ENCODE assay signal across 1 cellular context in the genomic region with DNA sequence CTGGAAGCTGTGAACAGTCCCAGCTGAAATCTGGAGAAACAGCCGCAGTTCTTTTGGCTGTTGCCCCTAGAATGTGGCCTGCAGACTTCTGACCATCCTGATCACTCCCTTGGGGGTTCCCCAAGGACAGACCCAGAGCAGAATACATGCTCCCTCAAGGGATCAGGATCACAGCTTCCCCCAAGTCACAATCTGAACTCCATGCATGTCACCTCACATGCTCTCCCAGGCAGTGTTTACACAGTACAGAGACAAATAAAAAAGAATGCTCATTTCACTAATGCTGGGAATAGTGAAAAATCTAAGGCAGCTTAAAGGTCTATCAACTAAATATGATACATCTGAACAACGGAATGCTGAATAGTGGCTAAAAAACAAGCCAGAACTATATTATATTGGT.
TF ChIP-seq lines count a peak whose summit lies in the region.

No MANE protein-coding gene starts in this region.

TF ChIP-seq in HepG2, 621 proteins besides CTCF, POLR2A, EP300 and RAD21 (continued from another document and continues in another):
- TF ChIP-seq ZNF788 (CRISPR knock-in tag; IDR thresholded peaks at IDR 0.05; ENCODE audit: borderline replicate concordance) (no peak), HMG20B (CRISPR knock-in tag; conservative IDR thresholded peaks at IDR 0.05) (no peak), CCDC6 (CRISPR knock-in tag; IDR thresholded peaks at IDR 0.05) (no peak), RCOR2 (CRISPR knock-in tag; IDR thresholded peaks at IDR 0.05) (no peak), GATAD2A (CRISPR knock-in tag; IDR thresholded peaks at IDR 0.05) (peak; percentile 33; the same call in 1 of the 2 replicates), ZNF644 (CRISPR knock-in tag; IDR thresholded peaks at IDR 0.05; ENCODE audit: low read depth) (no peak), ZNF564 (CRISPR knock-in tag; IDR thresholded peaks at IDR 0.05) (no peak), ZFYVE20 (CRISPR knock-in tag; IDR thresholded peaks at IDR 0.05; ENCODE audit: borderline replicate concordance, low read depth) (no peak), MIER2 (CRISPR knock-in tag; IDR thresholded peaks at IDR 0.05) (no peak), TARDBP (CRISPR knock-in tag; IDR thresholded peaks at IDR 0.05) (peak; percentile 34; the same call in 1 of the 2 replicates), ZFY (CRISPR knock-in tag; IDR thresholded peaks at IDR 0.05) (peak; percentile 26; the same call in 1 of the 2 replicates), ZNF292 (CRISPR knock-in tag; IDR thresholded peaks at IDR 0.05; ENCODE audit: borderline replicate concordance, low read depth) (0 out of 2 replicates have a peak, but pooled peaks have one; percentile 15), ZNF230 (CRISPR knock-in tag; IDR thresholded peaks at IDR 0.05) (no peak), ZFP90 (CRISPR knock-in tag; IDR thresholded peaks at IDR 0.05; ENCODE audit: borderline replicate concordance) (no peak), TP53 (CRISPR knock-in tag; conservative IDR thresholded peaks at IDR 0.05) (no peak), SP4 (CRISPR knock-in tag; IDR thresholded peaks at IDR 0.05) (no peak), PAF1 (CRISPR knock-in tag; IDR thresholded peaks at IDR 0.05) (no peak), ZNF256 (CRISPR knock-in tag; conservative IDR thresholded peaks at IDR 0.05) (no peak), ZNF766 (CRISPR knock-in tag; IDR thresholded peaks at IDR 0.05; ENCODE audit: borderline replicate concordance) (no peak), ZNF552 (CRISPR knock-in tag; IDR thresholded peaks at IDR 0.05; ENCODE audit: borderline replicate concordance) (no peak), KAT2B (IDR thresholded peaks at IDR 0.05; ENCODE audit: borderline replicate concordance, low read depth, low read length) (no peak), HOXA9 (CRISPR knock-in tag; IDR thresholded peaks at IDR 0.05; ENCODE audit: borderline replicate concordance) (no peak), ZBTB3 (CRISPR knock-in tag; IDR thresholded peaks at IDR 0.05; ENCODE audit: borderline replicate concordance, low read depth) (no peak), ONECUT2 (CRISPR knock-in tag; IDR thresholded peaks at IDR 0.05) (no peak), SRSF1 (optimal IDR thresholded peaks at IDR 0.05; ENCODE audit: low read depth, low read length) (no peak), NFRKB (IDR thresholded peaks at IDR 0.05) (no peak), SIN3A (IDR thresholded peaks at IDR 0.05; ENCODE audit: borderline replicate concordance, low read depth, low read length) (no peak), MYC (CRISPR knock-in tag; IDR thresholded peaks at IDR 0.05; ENCODE audit: borderline replicate concordance) (no peak), NFATC3 (CRISPR knock-in tag; IDR thresholded peaks at IDR 0.05) (no peak), PHF21A (CRISPR knock-in tag; IDR thresholded peaks at IDR 0.05) (peak; percentile 26; the same call in 1 of the 2 replicates), FOXA1 (IDR thresholded peaks at IDR 0.05) (no peak), FOXA1 (CRISPR knock-in tag; IDR thresholded peaks at IDR 0.05) (peak; percentile 84), NFYC (CRISPR knock-in tag; IDR thresholded peaks at IDR 0.05) (no peak), TCF7L2 (IDR thresholded peaks at IDR 0.05; ENCODE audit: low read depth, low read length) (no peak), GATAD1 (CRISPR knock-in tag; IDR thresholded peaks at IDR 0.05) (0 out of 2 replicates have a peak, but pooled peaks have one; percentile 44), RXRB (CRISPR knock-in tag; IDR thresholded peaks at IDR 0.05; ENCODE audit: borderline replicate concordance) (peak; percentile 89), ZNF121 (CRISPR knock-in tag; IDR thresholded peaks at IDR 0.05) (no peak), SAP130 (CRISPR knock-in tag; IDR thresholded peaks at IDR 0.05; ENCODE audit: low read depth) (peak; percentile 55), ZNF543 (CRISPR knock-in tag; IDR thresholded peaks at IDR 0.05) (no peak), NPAS2 (CRISPR knock-in tag; IDR thresholded peaks at IDR 0.05; ENCODE audit: borderline replicate concordance) (no peak)
- TF ChIP-seq, protein P1, sequence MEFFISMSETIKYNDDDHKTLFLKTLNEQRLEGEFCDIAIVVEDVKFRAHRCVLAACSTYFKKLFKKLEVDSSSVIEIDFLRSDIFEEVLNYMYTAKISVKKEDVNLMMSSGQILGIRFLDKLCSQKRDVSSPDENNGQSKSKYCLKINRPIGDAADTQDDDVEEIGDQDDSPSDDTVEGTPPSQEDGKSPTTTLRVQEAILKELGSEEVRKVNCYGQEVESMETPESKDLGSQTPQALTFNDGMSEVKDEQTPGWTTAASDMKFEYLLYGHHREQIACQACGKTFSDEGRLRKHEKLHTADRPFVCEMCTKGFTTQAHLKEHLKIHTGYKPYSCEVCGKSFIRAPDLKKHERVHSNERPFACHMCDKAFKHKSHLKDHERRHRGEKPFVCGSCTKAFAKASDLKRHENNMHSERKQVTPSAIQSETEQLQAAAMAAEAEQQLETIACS (CRISPR knock-in tag; IDR thresholded peaks at IDR 0.05): no peak
- TF ChIP-seq, protein P2, sequence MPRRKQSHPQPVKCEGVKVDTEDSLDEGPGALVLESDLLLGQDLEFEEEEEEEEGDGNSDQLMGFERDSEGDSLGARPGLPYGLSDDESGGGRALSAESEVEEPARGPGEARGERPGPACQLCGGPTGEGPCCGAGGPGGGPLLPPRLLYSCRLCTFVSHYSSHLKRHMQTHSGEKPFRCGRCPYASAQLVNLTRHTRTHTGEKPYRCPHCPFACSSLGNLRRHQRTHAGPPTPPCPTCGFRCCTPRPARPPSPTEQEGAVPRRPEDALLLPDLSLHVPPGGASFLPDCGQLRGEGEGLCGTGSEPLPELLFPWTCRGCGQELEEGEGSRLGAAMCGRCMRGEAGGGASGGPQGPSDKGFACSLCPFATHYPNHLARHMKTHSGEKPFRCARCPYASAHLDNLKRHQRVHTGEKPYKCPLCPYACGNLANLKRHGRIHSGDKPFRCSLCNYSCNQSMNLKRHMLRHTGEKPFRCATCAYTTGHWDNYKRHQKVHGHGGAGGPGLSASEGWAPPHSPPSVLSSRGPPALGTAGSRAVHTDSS (CRISPR knock-in tag; conservative IDR thresholded peaks at IDR 0.05): no peak
- TF ChIP-seq, protein P3, sequence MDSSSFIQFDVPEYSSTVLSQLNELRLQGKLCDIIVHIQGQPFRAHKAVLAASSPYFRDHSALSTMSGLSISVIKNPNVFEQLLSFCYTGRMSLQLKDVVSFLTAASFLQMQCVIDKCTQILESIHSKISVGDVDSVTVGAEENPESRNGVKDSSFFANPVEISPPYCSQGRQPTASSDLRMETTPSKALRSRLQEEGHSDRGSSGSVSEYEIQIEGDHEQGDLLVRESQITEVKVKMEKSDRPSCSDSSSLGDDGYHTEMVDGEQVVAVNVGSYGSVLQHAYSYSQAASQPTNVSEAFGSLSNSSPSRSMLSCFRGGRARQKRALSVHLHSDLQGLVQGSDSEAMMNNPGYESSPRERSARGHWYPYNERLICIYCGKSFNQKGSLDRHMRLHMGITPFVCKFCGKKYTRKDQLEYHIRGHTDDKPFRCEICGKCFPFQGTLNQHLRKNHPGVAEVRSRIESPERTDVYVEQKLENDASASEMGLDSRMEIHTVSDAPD (CRISPR knock-in tag; IDR thresholded peaks at IDR 0.05): no peak
- TF ChIP-seq, protein P4, sequence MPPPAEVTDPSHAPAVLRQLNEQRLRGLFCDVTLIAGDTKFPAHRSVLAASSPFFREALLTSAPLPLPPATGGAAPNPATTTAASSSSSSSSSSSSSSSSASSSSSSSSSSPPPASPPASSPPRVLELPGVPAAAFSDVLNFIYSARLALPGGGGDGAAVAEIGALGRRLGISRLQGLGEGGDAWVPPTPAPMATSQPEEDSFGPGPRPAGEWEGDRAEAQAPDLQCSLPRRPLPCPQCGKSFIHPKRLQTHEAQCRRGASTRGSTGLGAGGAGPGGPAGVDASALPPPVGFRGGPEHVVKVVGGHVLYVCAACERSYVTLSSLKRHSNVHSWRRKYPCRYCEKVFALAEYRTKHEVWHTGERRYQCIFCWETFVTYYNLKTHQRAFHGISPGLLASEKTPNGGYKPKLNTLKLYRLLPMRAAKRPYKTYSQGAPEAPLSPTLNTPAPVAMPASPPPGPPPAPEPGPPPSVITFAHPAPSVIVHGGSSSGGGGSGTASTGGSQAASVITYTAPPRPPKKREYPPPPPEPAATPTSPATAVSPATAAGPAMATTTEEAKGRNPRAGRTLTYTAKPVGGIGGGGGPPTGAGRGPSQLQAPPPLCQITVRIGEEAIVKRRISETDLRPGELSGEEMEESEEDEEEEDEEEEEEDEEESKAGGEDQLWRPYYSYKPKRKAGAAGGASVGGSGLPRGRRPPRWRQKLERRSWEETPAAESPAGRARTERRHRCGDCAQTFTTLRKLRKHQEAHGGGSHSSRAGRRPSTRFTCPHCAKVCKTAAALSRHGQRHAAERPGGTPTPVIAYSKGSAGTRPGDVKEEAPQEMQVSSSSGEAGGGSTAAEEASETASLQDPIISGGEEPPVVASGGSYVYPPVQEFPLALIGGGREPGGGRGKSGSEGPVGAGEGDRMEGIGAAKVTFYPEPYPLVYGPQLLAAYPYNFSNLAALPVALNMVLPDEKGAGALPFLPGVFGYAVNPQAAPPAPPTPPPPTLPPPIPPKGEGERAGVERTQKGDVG (CRISPR knock-in tag; IDR thresholded peaks at IDR 0.05; ENCODE audit: borderline replicate concordance): no peak
- TF ChIP-seq, protein P5, sequence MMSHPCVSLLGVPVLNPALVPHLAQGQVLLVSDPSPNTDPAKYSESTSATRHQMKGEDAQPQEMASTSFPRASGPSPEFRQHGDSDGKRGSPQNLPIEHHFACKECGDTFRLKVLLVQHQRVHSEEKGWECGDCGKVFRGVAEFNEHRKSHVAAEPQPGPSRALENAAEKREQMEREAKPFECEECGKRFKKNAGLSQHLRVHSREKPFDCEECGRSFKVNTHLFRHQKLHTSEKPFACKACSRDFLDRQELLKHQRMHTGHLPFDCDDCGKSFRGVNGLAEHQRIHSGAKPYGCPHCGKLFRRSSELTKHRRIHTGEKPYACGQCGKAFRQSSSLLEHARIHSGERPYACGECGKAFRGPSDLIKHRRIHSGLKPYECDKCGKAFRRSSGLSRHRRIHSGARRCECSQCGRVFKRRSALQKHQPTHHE (CRISPR knock-in tag; IDR thresholded peaks at IDR 0.05; ENCODE audit: borderline replicate concordance): no peak
- TF ChIP-seq, protein P6, sequence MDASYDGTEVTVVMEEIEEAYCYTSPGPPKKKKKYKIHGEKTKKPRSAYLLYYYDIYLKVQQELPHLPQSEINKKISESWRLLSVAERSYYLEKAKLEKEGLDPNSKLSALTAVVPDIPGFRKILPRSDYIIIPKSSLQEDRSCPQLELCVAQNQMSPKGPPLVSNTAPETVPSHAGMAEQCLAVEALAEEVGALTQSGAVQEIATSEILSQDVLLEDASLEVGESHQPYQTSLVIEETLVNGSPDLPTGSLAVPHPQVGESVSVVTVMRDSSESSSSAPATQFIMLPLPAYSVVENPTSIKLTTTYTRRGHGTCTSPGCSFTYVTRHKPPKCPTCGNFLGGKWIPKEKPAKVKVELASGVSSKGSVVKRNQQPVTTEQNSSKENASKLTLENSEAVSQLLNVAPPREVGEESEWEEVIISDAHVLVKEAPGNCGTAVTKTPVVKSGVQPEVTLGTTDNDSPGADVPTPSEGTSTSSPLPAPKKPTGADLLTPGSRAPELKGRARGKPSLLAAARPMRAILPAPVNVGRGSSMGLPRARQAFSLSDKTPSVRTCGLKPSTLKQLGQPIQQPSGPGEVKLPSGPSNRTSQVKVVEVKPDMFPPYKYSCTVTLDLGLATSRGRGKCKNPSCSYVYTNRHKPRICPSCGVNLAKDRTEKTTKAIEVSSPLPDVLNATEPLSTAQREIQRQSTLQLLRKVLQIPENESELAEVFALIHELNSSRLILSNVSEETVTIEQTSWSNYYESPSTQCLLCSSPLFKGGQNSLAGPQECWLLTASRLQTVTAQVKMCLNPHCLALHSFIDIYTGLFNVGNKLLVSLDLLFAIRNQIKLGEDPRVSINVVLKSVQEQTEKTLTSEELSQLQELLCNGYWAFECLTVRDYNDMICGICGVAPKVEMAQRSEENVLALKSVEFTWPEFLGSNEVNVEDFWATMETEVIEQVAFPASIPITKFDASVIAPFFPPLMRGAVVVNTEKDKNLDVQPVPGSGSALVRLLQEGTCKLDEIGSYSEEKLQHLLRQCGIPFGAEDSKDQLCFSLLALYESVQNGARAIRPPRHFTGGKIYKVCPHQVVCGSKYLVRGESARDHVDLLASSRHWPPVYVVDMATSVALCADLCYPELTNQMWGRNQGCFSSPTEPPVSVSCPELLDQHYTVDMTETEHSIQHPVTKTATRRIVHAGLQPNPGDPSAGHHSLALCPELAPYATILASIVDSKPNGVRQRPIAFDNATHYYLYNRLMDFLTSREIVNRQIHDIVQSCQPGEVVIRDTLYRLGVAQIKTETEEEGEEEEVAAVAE (CRISPR knock-in tag; IDR thresholded peaks at IDR 0.05; ENCODE audit: borderline replicate concordance): 0 out of 2 replicates have a peak, but pooled peaks have one; percentile 20
- TF ChIP-seq, protein P7, sequence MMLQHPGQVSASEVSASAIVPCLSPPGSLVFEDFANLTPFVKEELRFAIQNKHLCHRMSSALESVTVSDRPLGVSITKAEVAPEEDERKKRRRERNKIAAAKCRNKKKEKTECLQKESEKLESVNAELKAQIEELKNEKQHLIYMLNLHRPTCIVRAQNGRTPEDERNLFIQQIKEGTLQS (CRISPR knock-in tag; IDR thresholded peaks at IDR 0.05): no peak
- TF ChIP-seq, protein P8, sequence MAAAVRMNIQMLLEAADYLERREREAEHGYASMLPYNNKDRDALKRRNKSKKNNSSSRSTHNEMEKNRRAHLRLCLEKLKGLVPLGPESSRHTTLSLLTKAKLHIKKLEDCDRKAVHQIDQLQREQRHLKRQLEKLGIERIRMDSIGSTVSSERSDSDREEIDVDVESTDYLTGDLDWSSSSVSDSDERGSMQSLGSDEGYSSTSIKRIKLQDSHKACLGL (CRISPR knock-in tag; IDR thresholded peaks at IDR 0.05): no peak
- TF ChIP-seq, protein P9, sequence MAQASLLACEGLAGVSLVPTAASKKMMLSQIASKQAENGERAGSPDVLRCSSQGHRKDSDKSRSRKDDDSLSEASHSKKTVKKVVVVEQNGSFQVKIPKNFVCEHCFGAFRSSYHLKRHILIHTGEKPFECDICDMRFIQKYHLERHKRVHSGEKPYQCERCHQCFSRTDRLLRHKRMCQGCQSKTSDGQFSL (CRISPR knock-in tag; IDR thresholded peaks at IDR 0.05): no peak
- TF ChIP-seq, protein P10, sequence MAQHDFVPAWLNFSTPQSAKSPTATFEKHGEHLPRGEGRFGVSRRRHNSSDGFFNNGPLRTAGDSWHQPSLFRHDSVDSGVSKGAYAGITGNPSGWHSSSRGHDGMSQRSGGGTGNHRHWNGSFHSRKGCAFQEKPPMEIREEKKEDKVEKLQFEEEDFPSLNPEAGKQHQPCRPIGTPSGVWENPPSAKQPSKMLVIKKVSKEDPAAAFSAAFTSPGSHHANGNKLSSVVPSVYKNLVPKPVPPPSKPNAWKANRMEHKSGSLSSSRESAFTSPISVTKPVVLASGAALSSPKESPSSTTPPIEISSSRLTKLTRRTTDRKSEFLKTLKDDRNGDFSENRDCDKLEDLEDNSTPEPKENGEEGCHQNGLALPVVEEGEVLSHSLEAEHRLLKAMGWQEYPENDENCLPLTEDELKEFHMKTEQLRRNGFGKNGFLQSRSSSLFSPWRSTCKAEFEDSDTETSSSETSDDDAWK (CRISPR knock-in tag; IDR thresholded peaks at IDR 0.05): no peak
